Comparison of ENCODE assay signal across 6 cellular contexts in genomic region chr6:154541832-154542231, GRCh38. TPM values are rescaled to one million over a fixed set of nuclear protein-coding genes. Genes with fewer than 3 reads are reported as not detected.
DNase-seq lines count a peak whose midpoint lies in the region; TF ChIP-seq lines count a peak whose summit lies in the region.
"Not testable (repeated sequence)": the region's sequence is repeated elsewhere in the genome, so short reads cannot be mapped to it uniquely, and the experiment has no call there.

No MANE protein-coding gene starts in this region.

- H3K4me3 Mint-ChIP-seq in MCF 10A (ENCODE audit: unreplicated experiment); neural progenitor cell: not testable (repeated sequence)

- WGBS in HUES64 = 90% methylated on average over 15 of the region's 15 CpGs
- WGBS in mesenchymal stem cell = 96% methylated on average over 15 of the region's 15 CpGs

- peak overlapping the region; percentile 79 for H2AK5ac ChIP-seq in mesenchymal stem cell (ENCODE audit: low read length, severe bottlenecking)

- not testable (repeated sequence) for H2BK5ac ChIP-seq in mesenchymal stem cell (ENCODE audit: low read depth, low read length, poor library complexity, severe bottlenecking)

- intact Hi-C loops in MCF 10A (cut with micrococcal nuclease) = not testable (repeated sequence)

- not testable (repeated sequence) for H3K36me3 ChIP-seq in HUES64 (ENCODE audit: insufficient read depth, low read length); mesenchymal stem cell (ENCODE audit: control insufficient read depth in 1 of 2, insufficient read depth in 2 of 2, low read depth in 1 of 2, low read length in 2 of 2); neural progenitor cell

- CTCF ChIA-PET in MCF 10A (lab: Yijun Ruan, JAX) = not testable (repeated sequence)

- not testable (repeated sequence) for H3K9ac ChIP-seq in HUES64 (ENCODE audit: low read depth, low read length); mesenchymal stem cell (ENCODE audit: low read length); neural progenitor cell

- peak overlapping the region; percentile 90; the same call in 1 of the 2 replicates for H3K27ac ChIP-seq in HUES64 (ENCODE audit: low read depth, low read length)
- not testable (repeated sequence) for H3K27ac ChIP-seq in mesenchymal stem cell (ENCODE audit: low read length, poor library complexity, severe bottlenecking); neural progenitor cell

- H3K14ac ChIP-seq in mesenchymal stem cell (ENCODE audit: low read length in 2 of 2) = not testable (repeated sequence)

- H3K18ac ChIP-seq in mesenchymal stem cell (ENCODE audit: low read depth in 1 of 2, low read length in 2 of 2) = not testable (repeated sequence)

- H4K20me1 ChIP-seq in neural progenitor cell (ENCODE audit: low read depth) = not testable (repeated sequence)

- not testable (repeated sequence) for BruUV-seq in MCF 10A (replicated peaks; lab: Mats Ljungman, UMichigan)

- H3K9me3 ChIP-seq in HUES64 (ENCODE audit: insufficient read depth, low read depth, low read length); mesenchymal stem cell (ENCODE audit: control insufficient read depth, low read length); neural progenitor cell (ENCODE audit: low read depth): not testable (repeated sequence)

- H2BK120ac ChIP-seq in mesenchymal stem cell (ENCODE audit: low read depth, low read length) = not testable (repeated sequence)

- H3K4me1 ChIP-seq in HUES64 (ENCODE audit: insufficient read depth, low read length) = peaks cover 43% of the 10 kb centered on the region
- H3K4me1 ChIP-seq in mesenchymal stem cell (ENCODE audit: control insufficient read depth, insufficient read depth, low read depth, low read length) = peaks cover 10% of the 10 kb centered on the region
- peaks cover 39% of the 10 kb centered on the region for H3K4me1 ChIP-seq in neural progenitor cell

- not testable (repeated sequence) for TF ChIP-seq CTCF in MCF 10A (IDR thresholded peaks at IDR 0.05; ENCODE audit: unreplicated experiment); fibroblast of mammary gland (conservative IDR thresholded peaks at IDR 0.05; ENCODE audit: control insufficient read depth, insufficient read depth, low read depth, low read length); neural progenitor cell (IDR thresholded peaks at IDR 0.05)

- DNase-seq in DMS53 (lab: John Stamatoyannopoulos, UW) (peak; percentile 2), fibroblast of mammary gland (ENCODE audit: low read depth) (peak; percentile 20)
- DNase-seq in MCF 10A (ENCODE audit: unreplicated experiment); mesenchymal stem cell; neural progenitor cell (ENCODE audit: low spot score): not testable (repeated sequence)

- not testable (repeated sequence) for H3K36me3 Mint-ChIP-seq in MCF 10A (ENCODE audit: insufficient read depth, unreplicated experiment); neural progenitor cell

- not testable (repeated sequence) for H3K9me3 Mint-ChIP-seq in MCF 10A (ENCODE audit: unreplicated experiment); neural progenitor cell

- H3K23ac ChIP-seq in mesenchymal stem cell (ENCODE audit: low read length in 2 of 2) = not testable (repeated sequence)

- not testable (repeated sequence) for H3K27me3 ChIP-seq in HUES64 (ENCODE audit: insufficient read depth, low read length); mesenchymal stem cell (ENCODE audit: control insufficient read depth in 1 of 2, insufficient read depth in 1 of 2, low read length in 2 of 2); neural progenitor cell

- not testable (repeated sequence) for H2BK15ac ChIP-seq in mesenchymal stem cell (ENCODE audit: low read depth, poor library complexity, severe bottlenecking)

- not testable (repeated sequence) for H3K4me3 ChIP-seq in HUES64 (ENCODE audit: low read length); fibroblast of mammary gland (ENCODE audit: control insufficient read depth, low read depth, low read length); mesenchymal stem cell (ENCODE audit: insufficient read depth in 1 of 2, low read depth in 1 of 2, low read length in 2 of 2); neural progenitor cell

- H3K4me2 ChIP-seq in mesenchymal stem cell (ENCODE audit: low read length, poor library complexity, severe bottlenecking) = not testable (repeated sequence)
- H3K4me2 ChIP-seq in neural progenitor cell = peak overlapping the region; percentile 65

- H3K4ac ChIP-seq in mesenchymal stem cell (ENCODE audit: low read depth in 1 of 2, low read length in 2 of 2) = not testable (repeated sequence)

- not testable (repeated sequence) for H2BK12ac ChIP-seq in mesenchymal stem cell (ENCODE audit: low read length in 2 of 2)

- peaks cover 47% of the 10 kb centered on the region for H3F3A ChIP-seq in neural progenitor cell (ENCODE audit: low read depth)

- H3K27ac Mint-ChIP-seq in MCF 10A (ENCODE audit: low read depth, unreplicated experiment) = peak overlapping the region; percentile 10
- not testable (repeated sequence) for H3K27ac Mint-ChIP-seq in neural progenitor cell

- H3K79me2 ChIP-seq in neural progenitor cell (ENCODE audit: low read depth) = not testable (repeated sequence)

- POLR2A ChIA-PET in MCF 10A (lab: Yijun Ruan, JAX) = interaction anchor here (0.6 kb wide), 1 partner anchor 17 kb away, joined by 3 read pairs; no protein-coding TSS in a partner anchor

- H2AFZ ChIP-seq in mesenchymal stem cell (ENCODE audit: low read depth, low read length); neural progenitor cell (replicated peaks): not testable (repeated sequence)

- not testable (repeated sequence) for H4K8ac ChIP-seq in mesenchymal stem cell (ENCODE audit: low read length)

- not testable (repeated sequence) for H4K91ac ChIP-seq in mesenchymal stem cell (ENCODE audit: low read length)

- not testable (repeated sequence) for H3K4me1 Mint-ChIP-seq in MCF 10A (ENCODE audit: insufficient read depth, unreplicated experiment)
- peaks cover 36% of the 10 kb centered on the region for H3K4me1 Mint-ChIP-seq in neural progenitor cell

- not testable (repeated sequence) for H3K79me1 ChIP-seq in mesenchymal stem cell (replicated peaks; ENCODE audit: low read length, poor library complexity, severe bottlenecking)

- not testable (repeated sequence) for H3K27me3 Mint-ChIP-seq in MCF 10A (ENCODE audit: insufficient read depth, unreplicated experiment); neural progenitor cell (ENCODE audit: insufficient read depth, low read depth)

RNA-seq across cellular contexts. Expression of gene CNKSR3, which starts 31.3 kb away (rescaled TPM):
- polyA plus RNA-seq in HUES64 (2013, experiment 1 of 2) = 6.8 TPM
- polyA plus RNA-seq in HUES64 (2013, experiment 2 of 2) = 8.3 TPM
- total RNA-seq in MCF 10A (2022) = 3.9 and 4.8 TPM in 2 replicates
- polyA plus RNA-seq in mesenchymal stem cell (2013, experiment 1 of 2) = 5.2 TPM
- 5.6 TPM for polyA plus RNA-seq in mesenchymal stem cell (2013, experiment 2 of 2)
- total RNA-seq in neural progenitor cell (ENCODE audit: low replicate concordance) = 8.8 and 9.9 TPM in 2 replicates
